Comparison of ENCODE assay signal across 8 cellular contexts in genomic region chr15:75647370-75648155, GRCh38.
DNase-seq lines count a peak whose midpoint lies in the region; ATAC-seq and TF ChIP-seq lines count a peak whose summit lies in the region.

Gene SNX33 (plus strand): TSS chr15:75647912. CDS start chr15:75649103, 1,191 bp downstream.

- ATAC-seq in GM21360 (IDR thresholded peaks at IDR 0.05; ENCODE audit: unreplicated experiment), result no peak

- peak; percentile 34 for TF ChIP-seq CTCF in AG09319 (IDR thresholded peaks at IDR 0.05; ENCODE audit: low read depth, low read length)
- peak; percentile 44 for TF ChIP-seq CTCF in GM20000 (IDR thresholded peaks at IDR 0.05; ENCODE audit: extremely low read depth, missing control alignments)

- TF ChIP-seq POLR2A in erythroblast (IDR thresholded peaks at IDR 0.05; ENCODE audit: low read length), result no peak

- DNase-seq in AG09319 (ENCODE audit: extremely low read depth, low read depth), result peak; percentile 66
- peak; percentile 84 for DNase-seq in GM20000 (ENCODE audit: low spot score)
- peak; percentile 54 for DNase-seq in NOMO-1 treated with DMSO at 0.1 percent for 48 hours (lab: John Stamatoyannopoulos, UW; ENCODE audit: unreplicated experiment)
- peak; percentile 70 for DNase-seq in activated T-cell treated with anti-CD3 and anti-CD28 coated beads, Interleukin-2, amount 50 U/mL, for 1 hour
- peak; percentile 41 to 54 for DNase-seq in erythroblast (lab: John Stamatoyannopoulos, UW)
- DNase-seq in midbrain (lab: John Stamatoyannopoulos, UW), result peak; percentile 57
- peak; percentile 74 for DNase-seq in stimulated activated CD8-positive, alpha-beta memory T cell treated with anti-CD3 and anti-CD28 coated beads, Interleukin-4, amount 100 ng/mL, for 48 hours
